ENCODE assay signal across 9 cellular contexts in genomic region chr6:167832497-167833395, GRCh38. TPM values are rescaled to one million over a fixed set of nuclear protein-coding genes. Genes with fewer than 3 reads are reported as not detected.
DNase-seq lines count a peak whose midpoint lies in the region; ATAC-seq and TF ChIP-seq lines count a peak whose summit lies in the region.
"Had no signal": no experiment of that assay in that cellular context is flagged by ENCODE, and none has a peak within 500 bp of the region (broad histone marks: within the 10 kb centered on the region; RNA-seq: fewer than 3 reads in every experiment).

No MANE protein-coding gene starts in this region.

- H3K9me3 Mint-ChIP-seq in activated CD4-positive, alpha-beta T cell treated with anti-CD3 and anti-CD28 coated beads, Interleukin-2, amount 10 ng/mL, durations not matched to agents 7 days and 5 days, result no peaks in the 10 kb centered on the region
- no peaks in the 10 kb centered on the region for H3K9me3 Mint-ChIP-seq in stimulated activated memory B cell treated with anti-CD40 and anti-IgM and Interleukin-4, amounts not matched to agents 10 μg/mL and 1 μg/mL and 100 μg/mL, for 72 hours
- H3K9me3 Mint-ChIP-seq in CD14-positive monocyte, result peaks cover 0 to 16% (median 4%) of the 10 kb centered on the region in 7 donors

- no peak for TF ChIP-seq CTCF in mammary epithelial cell (conservative IDR thresholded peaks at IDR 0.05 in 1 of 2, IDR thresholded peaks at IDR 0.05 in 1 of 2; ENCODE audit: extremely low read depth in 1 of 2, insufficient read depth in 1 of 2, low read depth in 1 of 2, low read length in 2 of 2)
- TF ChIP-seq CTCF in vagina (IDR thresholded peaks at IDR 0.05), result no peak
- no peak for TF ChIP-seq CTCF in CD14-positive monocyte (IDR thresholded peaks at IDR 0.05)

- 85% methylated on average over 4 of the region's 4 CpGs for WGBS in mammary epithelial cell (ENCODE audit: low coverage, missing lambda C conversion rate)

- H3K36me3 ChIP-seq in mammary epithelial cell (ENCODE audit: insufficient read depth, low read length) (no peaks in the 10 kb centered on the region), vagina (no peaks in the 10 kb centered on the region)

- peaks cover 95% of the 10 kb centered on the region for H3K79me2 ChIP-seq in mammary epithelial cell (ENCODE audit: insufficient read depth, low read length)

- peak overlapping the region; percentile 41 for H3K4me3 Mint-ChIP-seq in activated CD4-positive, alpha-beta T cell treated with anti-CD3 and anti-CD28 coated beads, Interleukin-2, amount 10 ng/mL, durations not matched to agents 7 days and 5 days
- peak overlapping the region; percentile 60 for H3K4me3 Mint-ChIP-seq in stimulated activated memory B cell treated with anti-CD40 and anti-IgM and Interleukin-4, amounts not matched to agents 10 μg/mL and 1 μg/mL and 100 μg/mL, for 72 hours
- H3K4me3 Mint-ChIP-seq in CD14-positive monocyte, result no peak overlapping the region

- dilution Hi-C loops in mammary epithelial cell (cut with HindIII; ENCODE audit: low sequenced_read_pairs), result no loop called here

- peak overlapping the region; percentile 89 for H3K27ac ChIP-seq in mammary epithelial cell (ENCODE audit: insufficient read depth, low read depth, low read length)
- no peak overlapping the region for H3K27ac ChIP-seq in vagina

- no peak for TF ChIP-seq POLR2A in vagina (IDR thresholded peaks at IDR 0.05)

- no peak overlapping the region for H2AFZ ChIP-seq in mammary epithelial cell (ENCODE audit: low read depth, low read length)

- H3K4me1 ChIP-seq in mammary epithelial cell (ENCODE audit: insufficient read depth, low read length), result peaks cover 34% of the 10 kb centered on the region
- peaks cover 20% of the 10 kb centered on the region for H3K4me1 ChIP-seq in vagina

- no TSS peak for BruUV-seq in mammary epithelial cell (replicated peaks; lab: Mats Ljungman, UMichigan)

- ATAC-seq in HG03354 (IDR thresholded peaks at IDR 0.05; ENCODE audit: poor library complexity, severe bottlenecking, unreplicated experiment), result peak; percentile 64
- peak; percentile 60 for ATAC-seq in stimulated activated memory B cell treated with anti-CD40 and anti-IgM and Interleukin-4, amounts not matched to agents 10 μg/mL and 1 μg/mL and 100 μg/mL, for 72 hours
- ATAC-seq in GM19328 (IDR thresholded peaks at IDR 0.05; ENCODE audit: unreplicated experiment), result no peak

- H3K27me3 ChIP-seq in mammary epithelial cell (ENCODE audit: insufficient read depth, low read length) (no peaks in the 10 kb centered on the region), vagina (no peaks in the 10 kb centered on the region)

- H3K4me1 Mint-ChIP-seq in activated CD4-positive, alpha-beta T cell treated with anti-CD3 and anti-CD28 coated beads, Interleukin-2, amount 10 ng/mL, durations not matched to agents 7 days and 5 days, result peaks cover 34% of the 10 kb centered on the region
- peaks cover 44% of the 10 kb centered on the region for H3K4me1 Mint-ChIP-seq in stimulated activated memory B cell treated with anti-CD40 and anti-IgM and Interleukin-4, amounts not matched to agents 10 μg/mL and 1 μg/mL and 100 μg/mL, for 72 hours
- H3K4me1 Mint-ChIP-seq in CD14-positive monocyte, result peaks cover 9% of the 10 kb centered on the region

- peak overlapping the region; percentile 5 for H3K27ac Mint-ChIP-seq in activated CD4-positive, alpha-beta T cell treated with anti-CD3 and anti-CD28 coated beads, Interleukin-2, amount 10 ng/mL, durations not matched to agents 7 days and 5 days
- peak overlapping the region; percentile 71 for H3K27ac Mint-ChIP-seq in stimulated activated memory B cell treated with anti-CD40 and anti-IgM and Interleukin-4, amounts not matched to agents 10 μg/mL and 1 μg/mL and 100 μg/mL, for 72 hours
- H3K27ac Mint-ChIP-seq in CD14-positive monocyte, result no peak overlapping the region

- H3K4me2 ChIP-seq in mammary epithelial cell (ENCODE audit: insufficient read depth, low read depth, low read length), result peak overlapping the region; percentile 28

- POLR2A ChIA-PET in activated CD4-positive, alpha-beta T cell treated with anti-CD3 and anti-CD28 coated beads, Interleukin-2, amount 10 ng/mL, durations not matched to agents 7 days and 5 days (lab: Charles Lee), result no interaction called here

- H3K9ac ChIP-seq in mammary epithelial cell (ENCODE audit: insufficient read depth, low read length), result peak overlapping the region; percentile 17

- no peaks in the 10 kb centered on the region for H3K36me3 Mint-ChIP-seq in activated CD4-positive, alpha-beta T cell treated with anti-CD3 and anti-CD28 coated beads, Interleukin-2, amount 10 ng/mL, durations not matched to agents 7 days and 5 days (ENCODE audit: low read depth)
- H3K36me3 Mint-ChIP-seq in stimulated activated memory B cell treated with anti-CD40 and anti-IgM and Interleukin-4, amounts not matched to agents 10 μg/mL and 1 μg/mL and 100 μg/mL, for 72 hours, result no peaks in the 10 kb centered on the region
- H3K36me3 Mint-ChIP-seq in CD14-positive monocyte, result peaks cover 0 to 3% of the 10 kb centered on the region in 2 donors

- H3K4me3 ChIP-seq in mammary epithelial cell (replicated peaks in 1 of 3; ENCODE audit: insufficient read depth in 1 of 3, low read depth in 2 of 3, low read length in 3 of 3) (no peak overlapping the region), vagina (no peak overlapping the region)

- H3K9me3 ChIP-seq in mammary epithelial cell (replicated peaks; ENCODE audit: insufficient read depth, low read length) (no peaks in the 10 kb centered on the region), vagina (no peaks in the 10 kb centered on the region)

- intact Hi-C loops in mammary epithelial cell (cut with micrococcal nuclease) (no loop called here), vagina (cut with DNase I) (no loop called here), CD14-positive monocyte (cut with micrococcal nuclease) (no loop called here)

- H3K27me3 Mint-ChIP-seq in activated CD4-positive, alpha-beta T cell treated with anti-CD3 and anti-CD28 coated beads, Interleukin-2, amount 10 ng/mL, durations not matched to agents 7 days and 5 days, result peaks cover 57% of the 10 kb centered on the region
- H3K27me3 Mint-ChIP-seq in stimulated activated memory B cell treated with anti-CD40 and anti-IgM and Interleukin-4, amounts not matched to agents 10 μg/mL and 1 μg/mL and 100 μg/mL, for 72 hours, result no peaks in the 10 kb centered on the region
- H3K27me3 Mint-ChIP-seq in CD14-positive monocyte (ENCODE audit: low read depth in 3 of 3), result peaks cover 38 to 60% (median 47%) of the 10 kb centered on the region in 3 donors

- DNase-seq in activated CD4-positive, alpha-beta T cell treated with anti-CD3 and anti-CD28 coated beads, Interleukin-2, amount 10 ng/mL, durations not matched to agents 7 days and 5 days, result no peak
- DNase-seq in activated CD4-positive, alpha-beta T cell treated with anti-CD3 and anti-CD28 coated beads for 48 hours, result no peak
- DNase-seq in mammary epithelial cell, result no peak
- DNase-seq in vagina (ENCODE audit: extremely low spot score in 2 of 2), result no peak
- DNase-seq in CD14-positive monocyte (ENCODE audit: low spot score), result no peak
- DNase-seq: COR-L47 had no signal

- in situ Hi-C loops in mammary epithelial cell (cut with MboI; ENCODE audit: low sequenced_read_pairs in 2 of 2), result no loop called here

- CTCF ChIA-PET in activated CD4-positive, alpha-beta T cell treated with anti-CD3 and anti-CD28 coated beads, Interleukin-2, amount 10 ng/mL, durations not matched to agents 7 days and 5 days (lab: Charles Lee), result no interaction called here
- CTCF ChIA-PET in mammary epithelial cell (lab: Charles Lee; ENCODE audit: low non-redundant PET), result no interaction called here

- H4K20me1 ChIP-seq in mammary epithelial cell (ENCODE audit: insufficient read depth, low read length), result no peaks in the 10 kb centered on the region

RNA-seq across cellular contexts. Expression of gene AFDN, which starts 6.0 kb away (rescaled TPM):
- total RNA-seq in activated CD4-positive, alpha-beta T cell treated with anti-CD3 and anti-CD28 coated beads, Interleukin-2, amount 10 ng/mL, durations not matched to agents 7 days and 5 days, result 10 to 100 TPM; 18.6 to 20.6 TPM
- 100 to 1,000 TPM; 117 to 129 TPM for total RNA-seq in mammary epithelial cell
- 29.4 TPM for polyA plus RNA-seq in mammary epithelial cell
- polyA minus RNA-seq in mammary epithelial cell, result 92.8 TPM
- total RNA-seq in vagina, result 162 TPM
- polyA plus RNA-seq in CD14-positive monocyte, result under 1 TPM in 1 of 2 donors, not detected in 1; 0.03 TPM

Comparison
In these comparisons a context has a peak if more than half of its experiments do, and no peak if none do; other contexts are left out.
1. H3K27ac Mint-ChIP-seq: peak in activated CD4-positive, alpha-beta T cell treated with anti-CD3 and anti-CD28 coated beads, Interleukin-2, amount 10 ng/mL, durations not matched to agents 7 days and 5 days (single experiment) and stimulated activated memory B cell treated with anti-CD40 and anti-IgM and Interleukin-4, amounts not matched to agents 10 μg/mL and 1 μg/mL and 100 μg/mL, for 72 hours (single experiment); none in CD14-positive monocyte (0 of 7).
2. H3K4me3 Mint-ChIP-seq: peak in activated CD4-positive, alpha-beta T cell treated with anti-CD3 and anti-CD28 coated beads, Interleukin-2, amount 10 ng/mL, durations not matched to agents 7 days and 5 days (single experiment) and stimulated activated memory B cell treated with anti-CD40 and anti-IgM and Interleukin-4, amounts not matched to agents 10 μg/mL and 1 μg/mL and 100 μg/mL, for 72 hours (single experiment); none in CD14-positive monocyte (0 of 2).